Comparison of ENCODE assay signal across 10 cellular contexts in genomic region chr21:33268392-33268735, GRCh38. TPM values are rescaled to one million over a fixed set of nuclear protein-coding genes. Genes with fewer than 3 reads are reported as not detected.
DNase-seq lines count a peak whose midpoint lies in the region; ATAC-seq and TF ChIP-seq lines count a peak whose summit lies in the region.
"Had no signal": no experiment of that assay in that cellular context is flagged by ENCODE, and none has a peak within 500 bp of the region (broad histone marks: within the 10 kb centered on the region; RNA-seq: fewer than 3 reads in every experiment).

No MANE protein-coding gene starts in this region.

- 86 to 88% methylated on average over 7 of the region's 7 CpGs for WGBS in GM23248 (ENCODE audit: low coverage in 1 of 2, low lambda C conversion rate in 2 of 2, missing lambda C conversion rate in 2 of 2), 2 experiments
- WGBS in heart left ventricle, 4 donors, result 84 to 92% (median 88%) methylated on average over 7 of the region's 7 CpGs

- H3K27ac ChIP-seq in GM23248 (no peak overlapping the region), heart left ventricle (peak overlapping the region in 1 of 12 donors; percentile 30)

- no peaks in the 10 kb centered on the region for H3K9me3 ChIP-seq in GM23248 (ENCODE audit: low read depth)
- H3K9me3 ChIP-seq in heart left ventricle, result no peaks in the 10 kb centered on the region
- no peaks in the 10 kb centered on the region; the same call in 1 of the 2 replicates for H3K9me3 ChIP-seq in MG63

- peak overlapping the region; percentile 94 to 99 (median 97) for H3K4me3 Mint-ChIP-seq in IgD-negative memory B cell
- H3K4me3 Mint-ChIP-seq in mesothelial cell of epicardium, result peak overlapping the region; percentile 77

- no peak overlapping the region for H2AFZ ChIP-seq in GM23248

- no peak overlapping the region for H3K4me2 ChIP-seq in GM23248 (ENCODE audit: unreplicated experiment)

- ATAC-seq in GM21526 (IDR thresholded peaks at IDR 0.05; ENCODE audit: low FRiP score, unreplicated experiment) (peak; percentile 16), heart left ventricle (no peak)

- H3K36me3 Mint-ChIP-seq in IgD-negative memory B cell (peaks cover 4% of the 10 kb centered on the region), mesothelial cell of epicardium (peaks cover 25% of the 10 kb centered on the region)

- H3K4me3 ChIP-seq in GM23248, result no peak overlapping the region
- H3K4me3 ChIP-seq in heart left ventricle, result no peak overlapping the region
- no peak overlapping the region for H3K4me3 ChIP-seq in MG63

- H3K27me3 Mint-ChIP-seq in IgD-negative memory B cell (no peaks in the 10 kb centered on the region), mesothelial cell of epicardium (ENCODE audit: low read depth) (no peaks in the 10 kb centered on the region)

- H3K4me1 ChIP-seq in GM23248 (ENCODE audit: insufficient read depth), result no peaks in the 10 kb centered on the region
- H3K4me1 ChIP-seq in heart left ventricle, result peaks cover 0 to 53% (median 13%) of the 10 kb centered on the region in 12 donors

- TF ChIP-seq CTCF in GM10266 (IDR thresholded peaks at IDR 0.05; ENCODE audit: control insufficient read depth, insufficient read depth, low read depth, missing control alignments) (no peak), mesothelial cell of epicardium (IDR thresholded peaks at IDR 0.05; ENCODE audit: unreplicated experiment) (no peak), heart left ventricle (IDR thresholded peaks at IDR 0.05) (no peak)

- peak overlapping the region; percentile 88 to 99 (median 96) for H3K27ac Mint-ChIP-seq in IgD-negative memory B cell
- peak overlapping the region; percentile 33 for H3K27ac Mint-ChIP-seq in mesothelial cell of epicardium

- 0 out of 2 replicates have a peak, but pooled peaks cover 8% of the 10 kb centered on the region for H3K36me3 ChIP-seq in GM23248 (ENCODE audit: low read depth)
- peaks cover 0 to 62% (median 31%) of the 10 kb centered on the region in 9 donors for H3K36me3 ChIP-seq in heart left ventricle
- peaks cover 6% of the 10 kb centered on the region; the same call in 1 of the 2 replicates for H3K36me3 ChIP-seq in MG63

- no peaks in the 10 kb centered on the region for H4K20me1 ChIP-seq in GM23248 (ENCODE audit: insufficient read depth)

- in situ Hi-C loops in GM23248 (cut with MboI), result no loop called here

- H3K9ac ChIP-seq in GM23248, result no peak overlapping the region

- TF ChIP-seq POLR2A in heart left ventricle (IDR thresholded peaks at IDR 0.05), result no peak

- H3K9me3 Mint-ChIP-seq in IgD-negative memory B cell (no peaks in the 10 kb centered on the region), mesothelial cell of epicardium (peaks cover under 1% of the 10 kb centered on the region)

- intact Hi-C loops in heart left ventricle (cut with DNase I), result loop anchor here in 4 of 10 donors (5.0 to 10.0 kb wide), 3 partner anchors 36 to 64 kb away; partner anchors contain the start of gene IFNAR1 (in 1 of the 4)

- H3K27me3 ChIP-seq in GM23248 (replicated peaks; ENCODE audit: insufficient read depth) (no peaks in the 10 kb centered on the region), heart left ventricle (no peaks in the 10 kb centered on the region), MG63 (no peaks in the 10 kb centered on the region)

- no peaks in the 10 kb centered on the region for H3K9me2 ChIP-seq in GM23248 (ENCODE audit: insufficient read depth)

- H3K4me1 Mint-ChIP-seq in IgD-negative memory B cell, result peaks cover 36 to 44% (median 38%) of the 10 kb centered on the region in 3 donors
- H3K4me1 Mint-ChIP-seq in mesothelial cell of epicardium, result peaks cover 22% of the 10 kb centered on the region

- H3K79me2 ChIP-seq in GM23248 (ENCODE audit: insufficient read depth), result peaks cover 19% of the 10 kb centered on the region

- no peaks in the 10 kb centered on the region for H3F3A ChIP-seq in GM23248 (ENCODE audit: insufficient read depth)

- peak; percentile 15 for DNase-seq in GM10266 (ENCODE audit: extremely low spot score)
- no peak for DNase-seq in mesothelial cell of epicardium (ENCODE audit: low spot score in 2 of 2, unreplicated experiment in 2 of 2)
- DNase-seq in activated CD4-positive, CD25-positive, alpha-beta regulatory T cell (lab: John Stamatoyannopoulos, UW), result no peak
- DNase-seq in GM23248, result no peak
- no peak for DNase-seq in heart left ventricle
- no peak for DNase-seq in MG63
- DNase-seq: IMR-90, Right ventricle myocardium superior had no signal

RNA-seq across cellular contexts. Expression of gene IL10RB, which starts 2.2 kb away (rescaled TPM):
- polyA plus RNA-seq in IgD-negative memory B cell, result 56.6 TPM
- 17.2 to 19.2 TPM (median 19.1 TPM) in 3 replicates for total RNA-seq in mesothelial cell of epicardium
- total RNA-seq in GM23248 (2014; rRNA removed; shearing (Covaris generic)), result 49.3 and 50.6 TPM in 2 replicates
- 52.4 and 56.8 TPM in 2 replicates for polyA plus RNA-seq in GM23248 (2016; fragmentation: Nextera tagmentation; extraction: Ambion mirVana)
- total RNA-seq in heart left ventricle, result 10 to 100 TPM in 3 of 9 donors, 1 to 10 TPM in 6; 4.5 to 28.2 (median 8.3) TPM
- polyA plus RNA-seq in heart left ventricle, result 10 to 100 TPM in 1 of 2 donors, 1 to 10 TPM in 1; 7.4 to 12.9 TPM
- 44.5 and 64.3 TPM in 2 replicates for total RNA-seq in MG63 (2014; rRNA removed; shearing (Covaris generic); ENCODE audit: low replicate concordance)

RNA-seq across cellular contexts. Expression of gene IFNAR2, which starts 38.6 kb away (rescaled TPM):
- polyA plus RNA-seq in IgD-negative memory B cell, result 57.2 TPM
- 19.4 to 20.7 TPM (median 20.3 TPM) in 3 replicates for total RNA-seq in mesothelial cell of epicardium
- total RNA-seq in GM23248 (2014; rRNA removed; shearing (Covaris generic)), result 4.0 and 4.3 TPM in 2 replicates
- polyA plus RNA-seq in GM23248 (2016; fragmentation: Nextera tagmentation; extraction: Ambion mirVana), result 19.1 and 21.8 TPM in 2 replicates
- total RNA-seq in heart left ventricle, result 10 to 100 TPM in 7 of 9 donors, 1 to 10 TPM in 2; 6.5 to 46.7 (median 12.9) TPM
- polyA plus RNA-seq in heart left ventricle, result 1 to 10 TPM; 8.2 to 9.6 TPM
- total RNA-seq in MG63 (2014; rRNA removed; shearing (Covaris generic); ENCODE audit: low replicate concordance), result 2.6 and 5.8 TPM in 2 replicates

RNA-seq across cellular contexts. Expression of gene IFNAR1, which starts 56.4 kb away (rescaled TPM):
- polyA plus RNA-seq in IgD-negative memory B cell, result 93.6 TPM
- total RNA-seq in mesothelial cell of epicardium, result 24.8 to 28.7 TPM (median 27.0 TPM) in 3 replicates
- 19.1 and 24.0 TPM in 2 replicates for total RNA-seq in GM23248 (2014; rRNA removed; shearing (Covaris generic))
- polyA plus RNA-seq in GM23248 (2016; fragmentation: Nextera tagmentation; extraction: Ambion mirVana), result 55.9 and 65.1 TPM in 2 replicates
- total RNA-seq in heart left ventricle, result 10 to 100 TPM; 15.6 to 38.9 (median 22.5) TPM
- polyA plus RNA-seq in heart left ventricle, result 10 to 100 TPM in 1 of 2 donors, 1 to 10 TPM in 1; 6.5 to 35.9 TPM
- total RNA-seq in MG63 (2014; rRNA removed; shearing (Covaris generic); ENCODE audit: low replicate concordance), result 1.7 and 6.6 TPM in 2 replicates
